10 cellular contexts compared by ENCODE assay signal in genomic region chr3:127790580-127791183, GRCh38. TPM values are rescaled to one million over a fixed set of nuclear protein-coding genes. Genes with fewer than 3 reads are reported as not detected.
A peak's percentile ranks its signal among the peaks of the same experiment; 100 is the strongest.
DNase-seq lines count a peak whose midpoint lies in the region; ATAC-seq and TF ChIP-seq lines count a peak whose summit lies in the region.
"Had no signal": no experiment of that assay in that cellular context is flagged by ENCODE, and none has a peak within 500 bp of the region (broad histone marks: within the 10 kb centered on the region; RNA-seq: fewer than 3 reads in every experiment).

No MANE protein-coding gene starts in this region.

- WGBS in heart right ventricle, 2 donors = 73 to 74% methylated on average over 16 of the region's 16 CpGs

- no peak overlapping the region for H3K4me3 Mint-ChIP-seq in endothelial cell (ENCODE audit: unreplicated experiment)

- peaks cover 0 to 65% (median 0%) of the 10 kb centered on the region in 9 donors for H3K36me3 ChIP-seq in heart right ventricle
- no peaks in the 10 kb centered on the region for H3K36me3 ChIP-seq in SK-N-MC (ENCODE audit: insufficient read depth, low read length)
- peaks cover 3% of the 10 kb centered on the region for H3K36me3 ChIP-seq in muscle layer of colon (ENCODE audit: insufficient read depth, low read length)

- ATAC-seq in heart right ventricle (no peak), left cardiac atrium (no peak), GM18517 (IDR thresholded peaks at IDR 0.05; ENCODE audit: unreplicated experiment) (no peak)

- no peak overlapping the region for H3K9ac ChIP-seq in SK-N-MC (ENCODE audit: insufficient read length)
- H3K9ac ChIP-seq in muscle layer of colon (ENCODE audit: low read length) = no peak overlapping the region

- H3K27me3 ChIP-seq in heart right ventricle = no peaks in the 10 kb centered on the region
- no peaks in the 10 kb centered on the region for H3K27me3 ChIP-seq in muscle layer of colon (ENCODE audit: control insufficient read depth in 1 of 2, insufficient read depth in 2 of 2, low read length in 2 of 2)

- no peak for DNase-seq in heart right ventricle
- DNase-seq in left cardiac atrium = no peak
- DNase-seq in SK-N-MC (ENCODE audit: low read depth, low spot score) = no peak
- DNase-seq in GOT3 (lab: John Stamatoyannopoulos, UW) = no peak
- no peak for DNase-seq in endothelial cell (ENCODE audit: low spot score)
- no peak for DNase-seq in NCI-H2196 treated with DMSO at 0.1 percent for 48 hours (lab: John Stamatoyannopoulos, UW; ENCODE audit: unreplicated experiment)
- DNase-seq: lower lobe of right lung, NCI-H1092 had no signal

- H3K27me3 Mint-ChIP-seq in endothelial cell (ENCODE audit: unreplicated experiment) = peaks cover 8% of the 10 kb centered on the region

- TF ChIP-seq CTCF in heart right ventricle (IDR thresholded peaks at IDR 0.05) = no peak
- no peak for TF ChIP-seq CTCF in endothelial cell (IDR thresholded peaks at IDR 0.05; ENCODE audit: unreplicated experiment)

- H3K9me3 ChIP-seq in heart right ventricle = peaks cover 0 to 4% (median 0%) of the 10 kb centered on the region in 11 donors
- no peaks in the 10 kb centered on the region for H3K9me3 ChIP-seq in SK-N-MC (ENCODE audit: low read depth, low read length)
- H3K9me3 ChIP-seq in muscle layer of colon (ENCODE audit: low read length) = no peaks in the 10 kb centered on the region
- H3K9me3 ChIP-seq: lower lobe of right lung had no signal

- H3K4me1 Mint-ChIP-seq in endothelial cell (ENCODE audit: unreplicated experiment) = peaks cover 8% of the 10 kb centered on the region

- H3K9me3 Mint-ChIP-seq in endothelial cell (ENCODE audit: unreplicated experiment) = no peaks in the 10 kb centered on the region

- H3K27ac ChIP-seq in heart right ventricle (peak overlapping the region in 9 of 10 donors; percentile 45 to 91 (median 50)), SK-N-MC (peak overlapping the region; percentile 52), muscle layer of colon (ENCODE audit: low read depth, low read length) (peak overlapping the region; percentile 79)
- H3K27ac ChIP-seq: lower lobe of right lung had no signal

- H3K27ac Mint-ChIP-seq in endothelial cell (ENCODE audit: unreplicated experiment) = no peak overlapping the region

- intact Hi-C loops in heart right ventricle (cut with DNase I) (no loop called here), left cardiac atrium (cut with DNase I) (no loop called here)

- H3K4me3 ChIP-seq in heart right ventricle = no peak overlapping the region
- H3K4me3 ChIP-seq in SK-N-MC = no peak overlapping the region
- H3K4me3 ChIP-seq in muscle layer of colon (ENCODE audit: low read depth in 1 of 2, low read length in 2 of 2) = no peak overlapping the region
- H3K4me3 ChIP-seq: lower lobe of right lung had no signal

- no peaks in the 10 kb centered on the region for H3K36me3 Mint-ChIP-seq in endothelial cell (ENCODE audit: low read depth, unreplicated experiment)

- peaks cover 40 to 90% (median 76%) of the 10 kb centered on the region in 9 donors for H3K4me1 ChIP-seq in heart right ventricle
- H3K4me1 ChIP-seq in muscle layer of colon (ENCODE audit: insufficient read depth, low read length) = peaks cover 76% of the 10 kb centered on the region

RNA-seq across cellular contexts. Expression of gene MGLL, which starts 31.6 kb away (rescaled TPM):
- total RNA-seq in heart right ventricle (100 to 1,000 TPM in 1 of 10 donors, 10 to 100 TPM in 9; 52.0 to 103 (median 69.7) TPM), left cardiac atrium (100 to 1,000 TPM in 1 of 2 donors, 10 to 100 TPM in 1; 95.4 to 122 TPM), endothelial cell (ENCODE audit: unreplicated experiment) (0.97 TPM)
- 10 to 100 TPM; 35.7 to 61.5 TPM for polyA plus RNA-seq in heart right ventricle

Comparison
In these comparisons a context has a peak if more than half of its experiments do, and no peak if none do; other contexts are left out.
1. RNA of gene MGLL, which starts 31.6 kb away (total RNA-seq): 95.4 to 122 TPM in left cardiac atrium and 52.0 to 103 TPM in heart right ventricle; 0.97 TPM in endothelial cell (single experiment); every median in the first group is over 10 times any median in the second.
2. Peak in every context shown above with its lines, with median percentiles within 50 percentile points of each other: H3K27ac ChIP-seq.